In genomic region chr5:132662004-132662401, GRCh38 we compare ENCODE assay signal across 1 cellular context.
TF ChIP-seq lines count a peak whose summit lies in the region.

No MANE protein-coding gene starts in this region.

TF ChIP-seq in K562, 482 proteins besides CTCF, POLR2A, EP300 and RAD21 (continued from another document):
- TF ChIP-seq CEBPZ (IDR thresholded peaks at IDR 0.05; ENCODE audit: borderline replicate concordance, low read depth, low read length) = no peak
